In genomic region chr19:36060430-36060829, GRCh38 we compare ENCODE assay signal across 1 cellular context.
TF ChIP-seq lines count a peak whose summit lies in the region.

No MANE protein-coding gene starts in this region.

TF ChIP-seq in GM23338, 12 proteins besides CTCF, POLR2A, EP300 and RAD21 (continued from another document):
- TF ChIP-seq, protein P1, sequence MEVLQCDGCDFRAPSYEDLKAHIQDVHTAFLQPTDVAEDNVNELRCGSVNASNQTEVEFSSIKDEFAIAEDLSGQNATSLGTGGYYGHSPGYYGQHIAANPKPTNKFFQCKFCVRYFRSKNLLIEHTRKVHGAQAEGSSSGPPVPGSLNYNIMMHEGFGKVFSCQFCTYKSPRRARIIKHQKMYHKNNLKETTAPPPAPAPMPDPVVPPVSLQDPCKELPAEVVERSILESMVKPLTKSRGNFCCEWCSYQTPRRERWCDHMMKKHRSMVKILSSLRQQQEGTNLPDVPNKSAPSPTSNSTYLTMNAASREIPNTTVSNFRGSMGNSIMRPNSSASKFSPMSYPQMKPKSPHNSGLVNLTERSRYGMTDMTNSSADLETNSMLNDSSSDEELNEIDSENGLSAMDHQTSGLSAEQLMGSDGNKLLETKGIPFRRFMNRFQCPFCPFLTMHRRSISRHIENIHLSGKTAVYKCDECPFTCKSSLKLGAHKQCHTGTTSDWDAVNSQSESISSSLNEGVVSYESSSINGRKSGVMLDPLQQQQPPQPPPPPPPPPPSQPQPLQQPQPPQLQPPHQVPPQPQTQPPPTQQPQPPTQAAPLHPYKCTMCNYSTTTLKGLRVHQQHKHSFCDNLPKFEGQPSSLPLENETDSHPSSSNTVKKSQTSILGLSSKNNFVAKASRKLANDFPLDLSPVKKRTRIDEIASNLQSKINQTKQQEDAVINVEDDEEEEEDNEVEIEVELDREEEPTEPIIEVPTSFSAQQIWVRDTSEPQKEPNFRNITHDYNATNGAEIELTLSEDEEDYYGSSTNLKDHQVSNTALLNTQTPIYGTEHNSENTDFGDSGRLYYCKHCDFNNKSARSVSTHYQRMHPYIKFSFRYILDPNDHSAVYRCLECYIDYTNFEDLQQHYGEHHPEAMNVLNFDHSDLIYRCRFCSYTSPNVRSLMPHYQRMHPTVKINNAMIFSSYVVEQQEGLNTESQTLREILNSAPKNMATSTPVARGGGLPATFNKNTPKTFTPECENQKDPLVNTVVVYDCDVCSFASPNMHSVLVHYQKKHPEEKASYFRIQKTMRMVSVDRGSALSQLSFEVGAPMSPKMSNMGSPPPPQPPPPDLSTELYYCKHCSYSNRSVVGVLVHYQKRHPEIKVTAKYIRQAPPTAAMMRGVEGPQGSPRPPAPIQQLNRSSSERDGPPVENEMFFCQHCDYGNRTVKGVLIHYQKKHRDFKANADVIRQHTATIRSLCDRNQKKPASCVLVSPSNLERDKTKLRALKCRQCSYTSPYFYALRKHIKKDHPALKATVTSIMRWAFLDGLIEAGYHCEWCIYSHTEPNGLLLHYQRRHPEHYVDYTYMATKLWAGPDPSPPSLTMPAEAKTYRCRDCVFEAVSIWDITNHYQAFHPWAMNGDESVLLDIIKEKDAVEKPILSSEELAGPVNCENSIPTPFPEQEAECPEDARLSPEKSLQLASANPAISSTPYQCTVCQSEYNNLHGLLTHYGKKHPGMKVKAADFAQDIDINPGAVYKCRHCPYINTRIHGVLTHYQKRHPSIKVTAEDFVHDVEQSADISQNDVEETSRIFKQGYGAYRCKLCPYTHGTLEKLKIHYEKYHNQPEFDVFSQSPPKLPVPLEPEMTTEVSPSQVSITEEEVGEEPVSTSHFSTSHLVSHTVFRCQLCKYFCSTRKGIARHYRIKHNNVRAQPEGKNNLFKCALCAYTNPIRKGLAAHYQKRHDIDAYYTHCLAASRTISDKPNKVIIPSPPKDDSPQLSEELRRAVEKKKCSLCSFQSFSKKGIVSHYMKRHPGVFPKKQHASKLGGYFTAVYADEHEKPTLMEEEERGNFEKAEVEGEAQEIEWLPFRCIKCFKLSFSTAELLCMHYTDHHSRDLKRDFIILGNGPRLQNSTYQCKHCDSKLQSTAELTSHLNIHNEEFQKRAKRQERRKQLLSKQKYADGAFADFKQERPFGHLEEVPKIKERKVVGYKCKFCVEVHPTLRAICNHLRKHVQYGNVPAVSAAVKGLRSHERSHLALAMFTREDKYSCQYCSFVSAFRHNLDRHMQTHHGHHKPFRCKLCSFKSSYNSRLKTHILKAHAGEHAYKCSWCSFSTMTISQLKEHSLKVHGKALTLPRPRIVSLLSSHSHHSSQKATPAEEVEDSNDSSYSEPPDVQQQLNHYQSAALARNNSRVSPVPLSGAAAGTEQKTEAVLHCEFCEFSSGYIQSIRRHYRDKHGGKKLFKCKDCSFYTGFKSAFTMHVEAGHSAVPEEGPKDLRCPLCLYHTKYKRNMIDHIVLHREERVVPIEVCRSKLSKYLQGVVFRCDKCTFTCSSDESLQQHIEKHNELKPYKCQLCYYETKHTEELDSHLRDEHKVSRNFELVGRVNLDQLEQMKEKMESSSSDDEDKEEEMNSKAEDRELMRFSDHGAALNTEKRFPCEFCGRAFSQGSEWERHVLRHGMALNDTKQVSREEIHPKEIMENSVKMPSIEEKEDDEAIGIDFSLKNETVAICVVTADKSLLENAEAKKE (CRISPR knock-in tag; IDR thresholded peaks at IDR 0.05): no peak
- TF ChIP-seq NANOG (IDR thresholded peaks at IDR 0.05; ENCODE audit: borderline replicate concordance): no peak
- TF ChIP-seq REST (IDR thresholded peaks at IDR 0.05; ENCODE audit: unreplicated experiment): no peak
